28 cellular contexts compared by ENCODE assay signal in the genomic region with DNA sequence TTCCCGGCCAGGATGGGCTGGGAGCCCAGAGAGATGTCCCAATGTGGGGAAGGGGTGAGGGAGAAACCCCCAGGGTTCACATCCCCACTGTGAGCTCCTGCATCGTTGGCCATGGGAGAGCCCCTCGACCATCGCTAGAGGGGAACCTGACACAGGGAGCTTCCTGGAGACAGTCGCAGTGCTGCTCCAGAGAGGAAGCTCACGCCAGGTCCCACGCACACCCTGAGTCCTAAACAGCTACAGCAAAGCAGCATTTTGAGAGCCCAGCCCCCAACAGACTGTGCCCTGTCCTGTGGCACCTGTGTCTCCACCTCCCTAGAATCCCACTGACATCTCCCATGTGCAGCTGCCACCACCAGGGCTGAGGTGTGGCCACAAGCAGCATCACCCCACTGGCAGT.
"Had no signal": no experiment of that assay in that cellular context is flagged by ENCODE, and none has a peak within 500 bp of the region (broad histone marks: within the 10 kb centered on the region; RNA-seq: fewer than 3 reads in every experiment).

No MANE protein-coding gene starts in this region.

- H3K27me3 Mint-ChIP-seq: activated CD4-positive, alpha-beta T cell treated with anti-CD3 and anti-CD28 coated beads, Interleukin-2, amount 10 ng/mL, durations not matched to agents 24 days and 14 days; activated naive CD8-positive, alpha-beta T cell; activated T-helper 17 cell treated with anti-CD3 and anti-CD28 coated beads, Interleukin-2, amount 50 U/mL, for 72 hours had no signal

- H3K27me3 ChIP-seq: brain microvascular endothelial cell, MG63, Peyer's patch, SJSA1 had no signal

- H3K4me3 Mint-ChIP-seq: activated CD4-positive, alpha-beta T cell treated with anti-CD3 and anti-CD28 coated beads, Interleukin-2, amount 10 ng/mL, durations not matched to agents 24 days and 14 days; activated naive CD4-positive, alpha-beta T cell treated with anti-CD3 and anti-CD28 coated beads for 36 hours; activated naive CD8-positive, alpha-beta T cell; activated T-helper 17 cell treated with anti-CD3 and anti-CD28 coated beads, Interleukin-2, amount 50 U/mL, for 72 hours; T-helper 1 cell treated with Interleukin-12 subunit alpha and Interleukin-12 subunit beta and Interleukin-4 antibody, amounts not matched to agents 30 μg/mL and 1 μg/mL, for 36 hours; WTC11 had no signal

- H3K4me1 Mint-ChIP-seq: activated CD4-positive, alpha-beta T cell treated with anti-CD3 and anti-CD28 coated beads, Interleukin-2, amount 10 ng/mL, durations not matched to agents 24 days and 14 days; activated T-helper 17 cell treated with anti-CD3 and anti-CD28 coated beads, Interleukin-2, amount 50 U/mL, for 72 hours; WTC11 had no signal

- H3K36me3 Mint-ChIP-seq: activated naive CD8-positive, alpha-beta T cell had no signal

- H3K4me3 ChIP-seq: MG63, Peyer's patch, SJSA1 had no signal

- ATAC-seq: activated T-helper 17 cell treated with anti-CD3 and anti-CD28 coated beads, Interleukin-2, amount 50 U/mL, for 72 hours; SK-N-SH treated with all-trans-retinoic acid at 6 μM for 48 hours; WTC11 had no signal

- H3K4me1 ChIP-seq: Peyer's patch, SJSA1 had no signal

- DNase-seq: activated CD4-positive, alpha-beta T cell treated with anti-CD3 and anti-CD28 coated beads, Interleukin-2, amount 10 ng/mL, durations not matched to agents 24 days and 14 days; activated CD4-positive, alpha-beta T cell treated with anti-CD3 and anti-CD28 coated beads, Interleukin-2, amount 50 U/mL, for 48 hours; activated CD4-positive, CD25-positive, alpha-beta regulatory T cell treated with anti-CD3 and anti-CD28 coated beads, Interleukin-2, amount 50 U/mL, for 72 hours; activated gamma-delta T cell; activated naive CD4-positive, alpha-beta T cell treated with anti-CD3 and anti-CD28 coated beads for 36 hours; activated T-cell treated with anti-CD3 and anti-CD28 coated beads for 4 hours; activated T-cell treated with anti-CD3 and anti-CD28 coated beads, Interleukin-2, amount 50 U/mL, for 48 hours; brain microvascular endothelial cell; MG63; MV-4-11; NCI-H1092 treated with DMSO at 0.1 percent for 48 hours; NCI-H1417 treated with DMSO at 0.1 percent for 48 hours; NCI-H1694; NCI-H2029; NCI-H2107; NCI-H2171 treated with DMSO at 0.1 percent for 48 hours; NCI-H226; NCI-H526 treated with DMSO at 0.1 percent for 48 hours; NCI-H82; Peyer's patch; SHP77; SW 1271 had no signal

- H3K9me3 ChIP-seq: MG63 had no signal

- H3K27ac Mint-ChIP-seq: activated CD4-positive, alpha-beta T cell treated with anti-CD3 and anti-CD28 coated beads, Interleukin-2, amount 10 ng/mL, durations not matched to agents 24 days and 14 days; activated naive CD4-positive, alpha-beta T cell treated with anti-CD3 and anti-CD28 coated beads for 36 hours; activated naive CD8-positive, alpha-beta T cell; activated T-helper 17 cell treated with anti-CD3 and anti-CD28 coated beads, Interleukin-2, amount 50 U/mL, for 72 hours; T-helper 1 cell treated with Interleukin-12 subunit alpha and Interleukin-12 subunit beta and Interleukin-4 antibody, amounts not matched to agents 30 μg/mL and 1 μg/mL, for 36 hours; WTC11 had no signal

- H3K36me3 ChIP-seq: brain microvascular endothelial cell, MG63, Peyer's patch, SJSA1 had no signal

- H3K27ac ChIP-seq: brain microvascular endothelial cell, Peyer's patch, SJSA1 had no signal
